In genomic region chr14:88823968-88824313, GRCh38 we compare ENCODE assay signal across 8 cellular contexts. TPM values are rescaled to one million over a fixed set of nuclear protein-coding genes. Genes with fewer than 3 reads are reported as not detected.
A peak's percentile ranks its signal among the peaks of the same experiment; 100 is the strongest.
DNase-seq lines count a peak whose midpoint lies in the region; ATAC-seq and TF ChIP-seq lines count a peak whose summit lies in the region.

No MANE protein-coding gene starts in this region.

- peak overlapping the region; percentile 84 to 96 (median 91) for H3K4me2 ChIP-seq in BLaER1 treated with 17β-estradiol and CSF1 and Interleukin-3, amounts not matched to agents 10 nM and 100 nM
- H3K4me2 ChIP-seq in PC-9: peak overlapping the region; percentile 95

- no peaks in the 10 kb centered on the region for H3K9me3 ChIP-seq in BLaER1 treated with 17β-estradiol and CSF1 and Interleukin-3, amounts not matched to agents 10 nM and 100 nM (replicated peaks in 1 of 11)
- H3K9me3 ChIP-seq in PC-9 (ENCODE audit: insufficient read depth, low read depth): no peaks in the 10 kb centered on the region

- TF ChIP-seq CTCF in PC-9 (conservative IDR thresholded peaks at IDR 0.05) (no peak), fibroblast of pulmonary artery (IDR thresholded peaks at IDR 0.05; ENCODE audit: low read length, missing control alignments) (no peak)

- POLR2A ChIA-PET in PC-9 (lab: Charles Lee; ENCODE audit: unreplicated experiment): no interaction called here

- CTCF ChIA-PET in PC-9 (lab: Charles Lee): no interaction called here

- H4K20me1 ChIP-seq in BLaER1 treated with 17β-estradiol and CSF1 and Interleukin-3, amounts not matched to agents 10 nM and 100 nM: no peaks in the 10 kb centered on the region
- H4K20me1 ChIP-seq in PC-9 (ENCODE audit: insufficient read depth): no peaks in the 10 kb centered on the region

- H3K4me3 ChIP-seq in BLaER1 treated with 17β-estradiol and CSF1 and Interleukin-3, amounts not matched to agents 10 nM and 100 nM: peak overlapping the region; percentile 61 to 83 (median 73)
- H3K4me3 ChIP-seq in PC-9: peak overlapping the region; percentile 74
- peak overlapping the region; percentile 78 for H3K4me3 ChIP-seq in fibroblast of pulmonary artery (replicated peaks; ENCODE audit: low read depth, low read length)
- peak overlapping the region; percentile 58 to 77 (median 69) for H3K4me3 ChIP-seq in skin epidermis

- DNase-seq in PC-9 (no peak), fibroblast of pulmonary artery (ENCODE audit: low read depth) (no peak), midbrain (lab: John Stamatoyannopoulos, UW) (no peak), NCI-H1105 treated with DMSO at 0.1 percent for 48 hours (lab: John Stamatoyannopoulos, UW) (no peak), NCI-H345 (lab: John Stamatoyannopoulos, UW) (no peak)

- H3K36me3 ChIP-seq in BLaER1 treated with 17β-estradiol and CSF1 and Interleukin-3, amounts not matched to agents 10 nM and 100 nM: no peaks in the 10 kb centered on the region
- H3K36me3 ChIP-seq in PC-9 (ENCODE audit: low read depth): no peaks in the 10 kb centered on the region

- H3K9ac ChIP-seq in BLaER1 treated with 17β-estradiol and CSF1 and Interleukin-3, amounts not matched to agents 10 nM and 100 nM: peak overlapping the region; percentile 76 to 91 (median 85)

- no peaks in the 10 kb centered on the region for H3F3A ChIP-seq in PC-9 (ENCODE audit: insufficient read depth, low read depth)

- no peaks in the 10 kb centered on the region for H3K27me3 ChIP-seq in BLaER1 treated with 17β-estradiol and CSF1 and Interleukin-3, amounts not matched to agents 10 nM and 100 nM
- H3K27me3 ChIP-seq in PC-9 (ENCODE audit: insufficient read depth, low read depth): no peaks in the 10 kb centered on the region

- BruUV-seq in PC-9 (replicated peaks; lab: Mats Ljungman, UMichigan): no TSS peak

- no peaks in the 10 kb centered on the region for H3K9me2 ChIP-seq in PC-9 (ENCODE audit: insufficient read depth)

- intact Hi-C loops in PC-9 (cut with micrococcal nuclease; ENCODE audit: unreplicated experiment): loop anchor here (2.0 kb wide), 1 partner anchor 31 kb away; the partner anchor contains the start of gene EML5

- H3K79me2 ChIP-seq in PC-9 (ENCODE audit: low read depth): peaks cover 23% of the 10 kb centered on the region

- H3K27ac ChIP-seq in BLaER1 treated with 17β-estradiol and CSF1 and Interleukin-3, amounts not matched to agents 10 nM and 100 nM: peak overlapping the region; percentile 83 to 96 (median 88)
- H3K27ac ChIP-seq in PC-9 (no peak overlapping the region), skin epidermis (peak overlapping the region in 19 of 21 experiments; percentile 79 to 97 (median 89))

- peak overlapping the region; percentile 96 for H2AFZ ChIP-seq in PC-9

- peak; percentile 6 for ATAC-seq in GM21717 (IDR thresholded peaks at IDR 0.05; ENCODE audit: unreplicated experiment)

- peaks cover 6 to 17% (median 12%) of the 10 kb centered on the region in 10 experiments; a peak in 17 of 20 replicates for H3K4me1 ChIP-seq in BLaER1 treated with 17β-estradiol and CSF1 and Interleukin-3, amounts not matched to agents 10 nM and 100 nM
- H3K4me1 ChIP-seq in PC-9 (replicated peaks; ENCODE audit: insufficient read depth): peaks cover 10% of the 10 kb centered on the region

RNA-seq across cellular contexts. Expression of gene TTC8, which starts 0.5 kb away (rescaled TPM):
- 8.1 and 8.5 TPM in 2 replicates for total RNA-seq in PC-9 (2021)

RNA-seq across cellular contexts. Expression of gene EML5, which starts 31.2 kb away (rescaled TPM):
- total RNA-seq in PC-9 (2021): 0.43 and 0.46 TPM in 2 replicates
